ENCODE assay signal across 17 cellular contexts in the genomic region with DNA sequence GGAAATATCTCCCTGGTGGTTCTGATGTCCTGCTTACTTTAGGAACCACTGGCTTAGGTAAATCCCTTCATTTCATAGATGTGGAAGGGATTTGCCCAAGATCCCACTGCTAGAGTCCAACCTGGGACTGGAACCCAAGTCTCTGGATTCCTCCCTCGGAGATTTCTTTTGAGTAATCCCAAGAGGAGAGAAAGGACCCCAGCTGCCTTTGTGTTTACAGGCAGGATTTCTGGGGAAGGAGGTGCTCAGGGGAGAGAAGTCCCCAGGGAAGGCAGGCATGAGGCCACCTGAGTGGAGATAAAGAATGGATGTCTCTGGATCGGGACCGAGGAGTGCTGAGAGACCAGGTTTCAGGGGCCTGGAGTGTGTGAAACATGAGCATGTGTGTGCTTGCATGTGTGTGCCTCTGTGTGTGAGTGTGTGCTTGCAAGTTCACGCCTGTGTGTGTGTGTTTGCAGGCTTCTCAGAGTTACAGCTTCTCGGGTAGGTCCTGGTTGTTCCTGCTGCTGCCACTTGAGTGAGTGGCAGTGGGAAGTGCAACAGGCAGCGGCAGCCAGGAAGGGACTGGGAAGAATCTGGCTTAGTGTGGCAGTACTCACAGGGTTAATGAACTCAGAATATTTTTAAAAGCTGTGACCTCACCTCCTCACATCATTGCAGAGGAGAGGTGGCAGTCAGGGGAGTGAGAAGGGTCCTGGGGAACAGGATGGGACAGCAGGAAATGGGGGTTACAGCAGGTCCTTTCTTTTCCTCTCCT. TPM values are rescaled to one million over a fixed set of nuclear protein-coding genes. Genes with fewer than 3 reads are reported as not detected.
"Had no signal": no experiment of that assay in that cellular context is flagged by ENCODE, and none has a peak within 500 bp of the region (broad histone marks: within the 10 kb centered on the region; RNA-seq: fewer than 3 reads in every experiment).

No MANE protein-coding gene starts in this region.

- H3K27ac ChIP-seq: esophagus muscularis mucosa, heart right ventricle, left lung, prostate gland, right atrium auricular region, tibial nerve, uterus had no signal

- FAIRE-seq: endothelial cell of umbilical vein had no signal

- H3K36me3 ChIP-seq: esophagus muscularis mucosa, heart right ventricle, left lung, prostate gland, right atrium auricular region, tibial nerve, uterus had no signal

- ATAC-seq: activated T-cell treated with anti-CD3 and anti-CD28 coated beads, Interleukin-2, amount 50 U/mL, for 72 hours; heart right ventricle; left lung had no signal

- H3K9me3 ChIP-seq: esophagus muscularis mucosa, heart right ventricle, left lung, prostate gland, right atrium auricular region, tibial nerve, uterus had no signal

- DNase-seq: activated CD4-positive, alpha-beta T cell treated with anti-CD3 and anti-CD28 coated beads for 1 hour; activated CD8-positive, alpha-beta memory T cell treated with anti-CD3 and anti-CD28 coated beads for 24 hours; activated effector memory CD4-positive, alpha-beta T cell treated with anti-CD3 and anti-CD28 coated beads, Interleukin-2, amount 50 U/mL, for 16 hours; activated T-cell treated with anti-CD3 and anti-CD28 coated beads, Interleukin-2, amount 50 U/mL, for 72 hours; effector CD8-positive, alpha-beta T cell; heart right ventricle; occipital lobe; uterus had no signal

- H3K27me3 ChIP-seq: right atrium auricular region, uterus had no signal

- H3K4me3 ChIP-seq: esophagus muscularis mucosa, heart right ventricle, left lung, prostate gland, right atrium auricular region, tibial nerve, uterus had no signal

- H3K4me1 ChIP-seq: prostate gland, uterus had no signal

RNA-seq across cellular contexts. Expression of a gene that starts 2.2 kb away (rescaled TPM):
- total RNA-seq: activated T-cell treated with anti-CD3 and anti-CD28 coated beads, Interleukin-2, amount 50 U/mL, for 72 hours; endothelial cell of umbilical vein; esophagus muscularis mucosa; mononuclear cell; right atrium auricular region; skeletal muscle tissue; tibial nerve; uterus had no signal
- polyA plus RNA-seq: heart right ventricle, neural cell had no signal
